In genomic region chr19:35162471-35163326, GRCh38 we compare ENCODE assay signal across 18 cellular contexts. TPM values are rescaled to one million over a fixed set of nuclear protein-coding genes. Genes with fewer than 3 reads are reported as not detected.
DNase-seq lines count a peak whose midpoint lies in the region; ATAC-seq, FAIRE-seq and TF ChIP-seq lines count a peak whose summit lies in the region.
"Had no signal": no experiment of that assay in that cellular context is flagged by ENCODE, and none has a peak within 500 bp of the region (broad histone marks: within the 10 kb centered on the region; RNA-seq: fewer than 3 reads in every experiment).

No MANE protein-coding gene starts in this region.

- no peaks in the 10 kb centered on the region for H3K79me2 ChIP-seq in trophoblast cell (ENCODE audit: control insufficient read depth, insufficient read depth, low read length, poor library complexity)

- H4K12ac ChIP-seq in trophoblast cell (ENCODE audit: low read depth, low read length), result no peak overlapping the region

- H3K4me2 ChIP-seq in trophoblast cell (ENCODE audit: low read length), result no peak overlapping the region

- H3K4ac ChIP-seq in trophoblast cell (ENCODE audit: low read depth, low read length), result no peak overlapping the region

- intact Hi-C loops in activated CD8-positive, alpha-beta T cell treated with anti-CD3 and anti-CD28 coated beads for 36 hours (cut with micrococcal nuclease), result no loop called here

- no CpG with 5 or more reads among the region's 6 CpGs for WGBS in trophoblast cell (ENCODE audit: extremely low coverage, insufficient coverage, insufficient read length)

- H2BK12ac ChIP-seq in trophoblast cell (ENCODE audit: low read length), result peak overlapping the region; percentile 68

- H3K4me1 Mint-ChIP-seq in activated CD8-positive, alpha-beta T cell treated with anti-CD3 and anti-CD28 coated beads for 36 hours (ENCODE audit: low read depth), result peaks cover 48% of the 10 kb centered on the region
- H3K4me1 Mint-ChIP-seq in activated CD8-positive, alpha-beta T cell treated with anti-CD3 and anti-CD28 coated beads, Interleukin-2, amount 10 ng/mL, durations not matched to agents 7 days and 5 days (ENCODE audit: low read depth), result peaks cover 45% of the 10 kb centered on the region
- H3K4me1 Mint-ChIP-seq in chondrocyte (ENCODE audit: low read depth), result peaks cover 25% of the 10 kb centered on the region
- H3K4me1 Mint-ChIP-seq: nephron had no signal

- POLR2A ChIA-PET in activated CD8-positive, alpha-beta T cell treated with anti-CD3 and anti-CD28 coated beads for 36 hours (lab: Charles Lee), result interaction anchor here (0.7 to 3.2 kb wide), 6 partner anchors 8 to 109 kb away, joined by 3 to 17 read pairs (median 4); partner anchors contain the start of gene FXYD5
- POLR2A ChIA-PET in activated CD8-positive, alpha-beta T cell treated with anti-CD3 and anti-CD28 coated beads, Interleukin-2, amount 10 ng/mL, durations not matched to agents 7 days and 5 days (lab: Charles Lee), result interaction anchor here (1.6 kb wide), 1 partner anchor 8 kb away, joined by 5 read pairs; the partner anchor contains the start of gene FXYD5

- H3K18ac ChIP-seq in trophoblast cell (ENCODE audit: low read length), result no peak overlapping the region

- DNase-seq in activated CD8-positive, alpha-beta T cell treated with anti-CD3 and anti-CD28 coated beads for 36 hours, result no peak
- DNase-seq in activated CD8-positive, alpha-beta T cell treated with anti-CD3 and anti-CD28 coated beads, Interleukin-2, amount 10 ng/mL, durations not matched to agents 7 days and 5 days, result no peak
- peak; percentile 54 for DNase-seq in RCC 7860 (ENCODE audit: low spot score)
- DNase-seq in chondrocyte (ENCODE audit: low spot score), result no peak
- DNase-seq in trophoblast cell, result peak; percentile 99 to 100
- DNase-seq in occipital lobe (lab: John Stamatoyannopoulos, UW), result no peak
- no peak for DNase-seq in activated CD4-positive, alpha-beta T cell treated with anti-CD3 and anti-CD28 coated beads for 48 hours
- no peak for DNase-seq in NCI-H345 treated with DMSO at 0.1 percent for 48 hours (lab: John Stamatoyannopoulos, UW; ENCODE audit: unreplicated experiment)
- DNase-seq: DMS79, NCI-H526 treated with DMSO at 0.1 percent for 48 hours, SHP77 treated with DMSO at 0.1 percent for 48 hours, spleen, uterus, WERI-Rb-1 had no signal

- H3K23ac ChIP-seq in trophoblast cell (ENCODE audit: low read length), result no peak overlapping the region

- H4K91ac ChIP-seq in trophoblast cell (ENCODE audit: low read depth, low read length), result peak overlapping the region; percentile 57

- CTCF ChIA-PET in activated CD8-positive, alpha-beta T cell treated with anti-CD3 and anti-CD28 coated beads for 36 hours (lab: Charles Lee), result interaction anchor here (0.9 to 2.0 kb wide), 6 partner anchors 9 to 103 kb away, joined by 3 to 9 read pairs (median 4); partner anchors contain the start of genes FXYD3 and FXYD5
- CTCF ChIA-PET in activated CD8-positive, alpha-beta T cell treated with anti-CD3 and anti-CD28 coated beads, Interleukin-2, amount 10 ng/mL, durations not matched to agents 7 days and 5 days (lab: Charles Lee), result interaction anchor here (1.0 to 1.2 kb wide), 2 partner anchors 9 to 21 kb away, joined by 4 to 5 read pairs; partner anchors contain the start of gene FXYD5

- no peak overlapping the region for H3K14ac ChIP-seq in trophoblast cell (ENCODE audit: low read length)

- H3K79me1 ChIP-seq in trophoblast cell (ENCODE audit: low read length), result peaks cover 15% of the 10 kb centered on the region

- no peaks in the 10 kb centered on the region for H3K27me3 ChIP-seq in trophoblast cell (ENCODE audit: insufficient read depth, low read length)
- H3K27me3 ChIP-seq: spleen, uterus had no signal

- ATAC-seq in activated CD8-positive, alpha-beta T cell treated with anti-CD3 and anti-CD28 coated beads for 36 hours, result no peak
- no peak for ATAC-seq in activated CD8-positive, alpha-beta T cell treated with anti-CD3 and anti-CD28 coated beads, Interleukin-2, amount 10 ng/mL, durations not matched to agents 7 days and 5 days

- peak overlapping the region; percentile 73 for H2AK5ac ChIP-seq in trophoblast cell (ENCODE audit: low read length)

- H2BK5ac ChIP-seq in trophoblast cell (ENCODE audit: low read depth, low read length, poor library complexity), result peak overlapping the region; percentile 38

- peak overlapping the region; percentile 76 for H3K27ac ChIP-seq in trophoblast cell (ENCODE audit: low read depth, low read length)
- H3K27ac ChIP-seq: coronary artery, spleen, uterus, WERI-Rb-1 had no signal

- FAIRE-seq in RCC 7860 (lab: Jason Lieb, UNC), result no peak
- FAIRE-seq: islet of Langerhans had no signal

- no peak overlapping the region for H2AFZ ChIP-seq in trophoblast cell (ENCODE audit: insufficient read depth, low read length, poor library complexity)

- no peak overlapping the region for H3K4me3 ChIP-seq in trophoblast cell (ENCODE audit: low read depth, low read length)
- H3K4me3 ChIP-seq: coronary artery, spleen, uterus had no signal

- H3K36me3 Mint-ChIP-seq in activated CD8-positive, alpha-beta T cell treated with anti-CD3 and anti-CD28 coated beads for 36 hours (ENCODE audit: low read depth), result peaks cover 100% of the 10 kb centered on the region
- H3K36me3 Mint-ChIP-seq in activated CD8-positive, alpha-beta T cell treated with anti-CD3 and anti-CD28 coated beads, Interleukin-2, amount 10 ng/mL, durations not matched to agents 7 days and 5 days (ENCODE audit: low read depth), result peaks cover 99% of the 10 kb centered on the region
- peaks cover 57% of the 10 kb centered on the region for H3K36me3 Mint-ChIP-seq in chondrocyte (ENCODE audit: low read depth)

- peak overlapping the region; percentile 87 for H2BK120ac ChIP-seq in trophoblast cell (ENCODE audit: insufficient read depth, low read length, poor library complexity)

- H3K27ac Mint-ChIP-seq in activated CD8-positive, alpha-beta T cell treated with anti-CD3 and anti-CD28 coated beads for 36 hours, result peak overlapping the region; percentile 67
- no peak overlapping the region for H3K27ac Mint-ChIP-seq in activated CD8-positive, alpha-beta T cell treated with anti-CD3 and anti-CD28 coated beads, Interleukin-2, amount 10 ng/mL, durations not matched to agents 7 days and 5 days
- H3K27ac Mint-ChIP-seq in chondrocyte (ENCODE audit: unreplicated experiment), result peak overlapping the region; percentile 72
- H3K27ac Mint-ChIP-seq: nephron had no signal

- H4K8ac ChIP-seq in trophoblast cell (ENCODE audit: low read depth, low read length), result no peak overlapping the region

- H3K36me3 ChIP-seq in trophoblast cell (ENCODE audit: control insufficient read depth in 1 of 2, insufficient read depth in 2 of 2, low read length in 2 of 2), result peaks cover 23 to 48% of the 10 kb centered on the region in 2 experiments
- H3K36me3 ChIP-seq: uterus had no signal

- peaks cover 16% of the 10 kb centered on the region for H3K9me3 ChIP-seq in trophoblast cell (ENCODE audit: insufficient read depth, low read depth, low read length)
- H3K9me3 ChIP-seq: uterus had no signal

- no peak overlapping the region for H3K9ac ChIP-seq in trophoblast cell (ENCODE audit: low read length)

- no peak overlapping the region for H3K4me3 Mint-ChIP-seq in activated CD8-positive, alpha-beta T cell treated with anti-CD3 and anti-CD28 coated beads for 36 hours
- H3K4me3 Mint-ChIP-seq in activated CD8-positive, alpha-beta T cell treated with anti-CD3 and anti-CD28 coated beads, Interleukin-2, amount 10 ng/mL, durations not matched to agents 7 days and 5 days, result no peak overlapping the region
- no peak overlapping the region for H3K4me3 Mint-ChIP-seq in chondrocyte (ENCODE audit: unreplicated experiment)
- H3K4me3 Mint-ChIP-seq: nephron had no signal

- TF ChIP-seq CTCF in activated CD8-positive, alpha-beta T cell treated with anti-CD3 and anti-CD28 coated beads for 36 hours (IDR thresholded peaks at IDR 0.05), result no peak
- TF ChIP-seq CTCF in chondrocyte (IDR thresholded peaks at IDR 0.05), result no peak

- peaks cover 49% of the 10 kb centered on the region for H3K9me3 Mint-ChIP-seq in activated CD8-positive, alpha-beta T cell treated with anti-CD3 and anti-CD28 coated beads for 36 hours
- peaks cover 24% of the 10 kb centered on the region for H3K9me3 Mint-ChIP-seq in activated CD8-positive, alpha-beta T cell treated with anti-CD3 and anti-CD28 coated beads, Interleukin-2, amount 10 ng/mL, durations not matched to agents 7 days and 5 days (ENCODE audit: insufficient read depth)
- H3K9me3 Mint-ChIP-seq in chondrocyte (ENCODE audit: low read depth), result peaks cover 36% of the 10 kb centered on the region

- H3K27me3 Mint-ChIP-seq in activated CD8-positive, alpha-beta T cell treated with anti-CD3 and anti-CD28 coated beads for 36 hours, result no peaks in the 10 kb centered on the region
- H3K27me3 Mint-ChIP-seq in activated CD8-positive, alpha-beta T cell treated with anti-CD3 and anti-CD28 coated beads, Interleukin-2, amount 10 ng/mL, durations not matched to agents 7 days and 5 days (ENCODE audit: low read depth), result no peaks in the 10 kb centered on the region
- H3K27me3 Mint-ChIP-seq in chondrocyte (ENCODE audit: low read depth), result no peaks in the 10 kb centered on the region

- H3K4me1 ChIP-seq in trophoblast cell (ENCODE audit: control insufficient read depth in 1 of 2, insufficient read depth in 2 of 2, low read length in 2 of 2), result peaks cover 8 to 17% of the 10 kb centered on the region in 2 experiments
- H3K4me1 ChIP-seq: uterus had no signal

RNA-seq across cellular contexts. Expression of gene FXYD5, which starts 8.2 kb away (rescaled TPM):
- 100 to 1,000 TPM; 225 to 241 TPM for total RNA-seq in activated CD8-positive, alpha-beta T cell treated with anti-CD3 and anti-CD28 coated beads for 36 hours
- 100 to 1,000 TPM; 338 to 384 TPM for total RNA-seq in activated CD8-positive, alpha-beta T cell treated with anti-CD3 and anti-CD28 coated beads, Interleukin-2, amount 10 ng/mL, durations not matched to agents 7 days and 5 days
- total RNA-seq in chondrocyte (108 to 114 TPM (median 113 TPM) in 3 replicates), occipital lobe (not detected)
- polyA plus RNA-seq in trophoblast cell (2013), result 205 and 212 TPM in 2 replicates

RNA-seq across cellular contexts. Expression of gene FXYD7, which starts 19.6 kb away (rescaled TPM):
- under 1 TPM in 1 of 2 experiments, not detected in 1; 0.38 TPM for total RNA-seq in activated CD8-positive, alpha-beta T cell treated with anti-CD3 and anti-CD28 coated beads for 36 hours
- 1 to 10 TPM; 4.1 to 5.2 TPM for total RNA-seq in activated CD8-positive, alpha-beta T cell treated with anti-CD3 and anti-CD28 coated beads, Interleukin-2, amount 10 ng/mL, durations not matched to agents 7 days and 5 days
- total RNA-seq in chondrocyte (not detected in 3 replicates), occipital lobe (24.0 TPM)
- polyA plus RNA-seq in trophoblast cell (2013), result 0.14 and 0.32 TPM in 2 replicates

RNA-seq across cellular contexts. Expression of gene FXYD1, which starts 24.1 kb away (rescaled TPM):
- total RNA-seq in activated CD8-positive, alpha-beta T cell treated with anti-CD3 and anti-CD28 coated beads for 36 hours, result 1 to 10 TPM in 1 of 2 experiments, not detected in 1; 1.9 TPM
- total RNA-seq in activated CD8-positive, alpha-beta T cell treated with anti-CD3 and anti-CD28 coated beads, Interleukin-2, amount 10 ng/mL, durations not matched to agents 7 days and 5 days, result 1 to 10 TPM; 1.3 to 1.4 TPM
- total RNA-seq in chondrocyte (2.9 to 7.8 TPM (median 7.1 TPM) in 3 replicates), occipital lobe (not detected)
- polyA plus RNA-seq in trophoblast cell (2013), result not detected in 2 replicates
- total RNA-seq: fibroblast of villous mesenchyme had no signal

RNA-seq across cellular contexts. Expression of gene LGI4, which starts 27.8 kb away (rescaled TPM):
- under 1 TPM; 0.25 to 0.27 TPM for total RNA-seq in activated CD8-positive, alpha-beta T cell treated with anti-CD3 and anti-CD28 coated beads for 36 hours
- total RNA-seq in activated CD8-positive, alpha-beta T cell treated with anti-CD3 and anti-CD28 coated beads, Interleukin-2, amount 10 ng/mL, durations not matched to agents 7 days and 5 days, result under 1 TPM; 0.13 TPM
- total RNA-seq in chondrocyte (0.46 to 2.2 TPM (median 1.3 TPM) in 3 replicates), occipital lobe (14.2 TPM)
- 0.22 and 0.33 TPM in 2 replicates for polyA plus RNA-seq in trophoblast cell (2013)
- total RNA-seq: fibroblast of villous mesenchyme had no signal

RNA-seq across cellular contexts. Expression of gene FXYD3, which starts 47.1 kb away (rescaled TPM):
- total RNA-seq in activated CD8-positive, alpha-beta T cell treated with anti-CD3 and anti-CD28 coated beads for 36 hours, result not detected
- total RNA-seq in activated CD8-positive, alpha-beta T cell treated with anti-CD3 and anti-CD28 coated beads, Interleukin-2, amount 10 ng/mL, durations not matched to agents 7 days and 5 days, result not detected
- total RNA-seq in chondrocyte (not detected in 3 replicates), occipital lobe (not detected)
- polyA plus RNA-seq in trophoblast cell (2013), result 1.9 and 2.6 TPM in 2 replicates
- total RNA-seq: fibroblast of villous mesenchyme, spleen had no signal

Comparison
In these comparisons a context has a peak if more than half of its experiments do, and no peak if none do; other contexts are left out.
1. DNase-seq: peak in RCC 7860 (single experiment) and trophoblast cell (2 of 2); none in activated CD8-positive, alpha-beta T cell treated with anti-CD3 and anti-CD28 coated beads for 36 hours (single experiment), activated CD8-positive, alpha-beta T cell treated with anti-CD3 and anti-CD28 coated beads, Interleukin-2, amount 10 ng/mL, durations not matched to agents 7 days and 5 days (single experiment), chondrocyte (single experiment), occipital lobe (single experiment), activated CD4-positive, alpha-beta T cell treated with anti-CD3 and anti-CD28 coated beads for 48 hours (single experiment) and NCI-H345 treated with DMSO at 0.1 percent for 48 hours (single experiment).
2. RNA of gene FXYD5, which starts 8.2 kb away (total RNA-seq): 338 to 384 TPM in activated CD8-positive, alpha-beta T cell treated with anti-CD3 and anti-CD28 coated beads, Interleukin-2, amount 10 ng/mL, durations not matched to agents 7 days and 5 days, 225 to 241 TPM in activated CD8-positive, alpha-beta T cell treated with anti-CD3 and anti-CD28 coated beads for 36 hours and 108 to 114 TPM in chondrocyte; not detected in occipital lobe (single experiment); every median in the first group is over 10 times any median in the second.